Comparison of ENCODE assay signal across 23 cellular contexts in the genomic region with DNA sequence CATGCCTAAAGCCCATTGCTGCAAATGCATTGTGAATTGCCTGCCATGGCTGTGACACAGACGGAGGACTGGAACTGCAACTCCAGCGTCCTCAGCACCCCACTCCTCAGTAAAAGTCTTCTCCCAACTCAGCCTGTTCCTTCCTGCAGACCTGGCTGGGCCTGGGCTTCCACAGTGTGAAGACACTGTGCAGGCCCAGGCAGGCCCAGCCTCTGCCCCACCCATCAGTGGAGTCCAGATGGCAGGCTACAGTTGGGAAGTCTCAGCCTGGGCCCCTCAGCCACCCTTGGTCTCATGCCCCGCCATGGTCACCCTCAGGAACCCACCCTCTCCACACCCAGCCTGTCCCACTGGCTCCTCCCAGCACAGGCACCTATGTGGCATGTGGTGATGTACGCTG. TPM values are rescaled to one million over a fixed set of nuclear protein-coding genes. Genes with fewer than 3 reads are reported as not detected.
A peak's percentile ranks its signal among the peaks of the same experiment; 100 is the strongest.
DNase-seq lines count a peak whose midpoint lies in the region; ATAC-seq, FAIRE-seq and TF ChIP-seq lines count a peak whose summit lies in the region.
"Had no signal": no experiment of that assay in that cellular context is flagged by ENCODE, and none has a peak within 500 bp of the region (broad histone marks: within the 10 kb centered on the region; RNA-seq: fewer than 3 reads in every experiment).

No MANE protein-coding gene starts in this region.

- WGBS in mammary epithelial cell (ENCODE audit: low coverage, missing lambda C conversion rate), result 54% methylated on average over 4 of the region's 4 CpGs
- 23% methylated on average over 4 of the region's 4 CpGs for WGBS in HepG2 (ENCODE audit: low lambda C conversion rate)

- no TSS peak for BruUV-seq in mammary epithelial cell (replicated peaks; lab: Mats Ljungman, UMichigan)
- no TSS peak for BruUV-seq in HepG2 (replicated peaks; lab: Mats Ljungman, UMichigan)

- FAIRE-seq in HepG2 (lab: Jason Lieb, UNC), result no peak
- FAIRE-seq: A204.1, GM12878 had no signal

- ATAC-seq in HepG2, result no peak
- ATAC-seq: GM12878, PC-3 had no signal

- H3K27ac ChIP-seq in mammary epithelial cell (ENCODE audit: insufficient read depth, low read depth, low read length) (no peak overlapping the region), osteoblast (ENCODE audit: low read depth, low read length) (no peak overlapping the region), HepG2 (ENCODE audit: extremely low read length, insufficient read depth, low read length) (no peak overlapping the region)
- H3K27ac ChIP-seq: HL-60, SJCRH30 had no signal

- POLR2A ChIA-PET in HepG2 (lab: Yijun Ruan, JAX), result no interaction called here

- intact Hi-C loops in mammary epithelial cell (cut with micrococcal nuclease) (no loop called here), HepG2 (cut with micrococcal nuclease; ENCODE audit: unreplicated experiment) (no loop called here)

- H4K20me1 ChIP-seq in mammary epithelial cell (ENCODE audit: insufficient read depth, low read length) (no peaks in the 10 kb centered on the region), osteoblast (ENCODE audit: insufficient read depth, low read length) (no peaks in the 10 kb centered on the region), HepG2 (ENCODE audit: insufficient read depth, low read length) (no peaks in the 10 kb centered on the region)

- no peak for TF ChIP-seq CTCF in mammary epithelial cell (conservative IDR thresholded peaks at IDR 0.05 in 1 of 2, IDR thresholded peaks at IDR 0.05 in 1 of 2; ENCODE audit: extremely low read depth in 1 of 2, insufficient read depth in 1 of 2, low read depth in 1 of 2, low read length in 2 of 2)
- TF ChIP-seq CTCF in osteoblast (IDR thresholded peaks at IDR 0.05; ENCODE audit: extremely low read depth, low read depth, low read length), result no peak
- TF ChIP-seq CTCF in HepG2 (CRISPR knock-in tag; IDR thresholded peaks at IDR 0.05), result no peak

- H3K9ac ChIP-seq in mammary epithelial cell (ENCODE audit: insufficient read depth, low read length), result no peak overlapping the region
- no peak overlapping the region for H3K9ac ChIP-seq in HepG2 (ENCODE audit: insufficient read depth, low read depth, low read length)

- in situ Hi-C loops in mammary epithelial cell (cut with MboI; ENCODE audit: low sequenced_read_pairs in 2 of 2), result no loop called here
- in situ Hi-C loops in HepG2 (cut with HindIII; ENCODE audit: extremely low pct_ligation_motif_present, low pct_unique_long_range_greater_than_20kb), result no loop called here

- H3K36me3 ChIP-seq in mammary epithelial cell (ENCODE audit: insufficient read depth, low read length) (no peaks in the 10 kb centered on the region), osteoblast (ENCODE audit: insufficient read depth, low read length) (no peaks in the 10 kb centered on the region), HepG2 (replicated peaks in 1 of 2; ENCODE audit: control insufficient read depth in 1 of 2, insufficient read depth in 2 of 2, low read length in 2 of 2) (no peaks in the 10 kb centered on the region)
- H3K36me3 ChIP-seq: SJCRH30 had no signal

- CTCF ChIA-PET in mammary epithelial cell (lab: Charles Lee; ENCODE audit: low non-redundant PET), result interaction anchor here (0.6 kb wide), 1 partner anchor 255 kb away, joined by 3 read pairs; no protein-coding TSS in a partner anchor
- CTCF ChIA-PET in HepG2 (lab: Yijun Ruan, JAX; ENCODE audit: low intra/inter-chr PET ratio, low total read pairs), result no interaction called here

- H3K4me3 ChIP-seq in mammary epithelial cell (replicated peaks in 1 of 3; ENCODE audit: insufficient read depth in 1 of 3, low read depth in 2 of 3, low read length in 3 of 3), result no peak overlapping the region
- H3K4me3 ChIP-seq in osteoblast (ENCODE audit: insufficient read depth, low read length), result no peak overlapping the region
- H3K4me3 ChIP-seq in HepG2 (replicated peaks in 1 of 3; ENCODE audit: insufficient read depth in 1 of 3, low read depth in 2 of 3, low read length in 3 of 3), result no peak overlapping the region
- H3K4me3 ChIP-seq: GM12878, SJCRH30 had no signal

- H3K4me1 ChIP-seq in mammary epithelial cell (ENCODE audit: insufficient read depth, low read length) (peaks cover 22% of the 10 kb centered on the region), osteoblast (ENCODE audit: insufficient read depth, low read length) (peaks cover 11% of the 10 kb centered on the region), HepG2 (ENCODE audit: insufficient read depth, low read length) (peaks cover 22% of the 10 kb centered on the region)
- H3K4me1 ChIP-seq: SJCRH30 had no signal

- H2AFZ ChIP-seq in mammary epithelial cell (ENCODE audit: low read depth, low read length), result peak overlapping the region; percentile 42
- no peak overlapping the region for H2AFZ ChIP-seq in osteoblast (ENCODE audit: low read length)
- H2AFZ ChIP-seq in HepG2 (ENCODE audit: low read length), result no peak overlapping the region

- H3K79me2 ChIP-seq in mammary epithelial cell (ENCODE audit: insufficient read depth, low read length) (no peaks in the 10 kb centered on the region), osteoblast (ENCODE audit: insufficient read depth, low read length) (no peaks in the 10 kb centered on the region), HepG2 (ENCODE audit: insufficient read depth, low read length) (no peaks in the 10 kb centered on the region)

- H3K9me3 ChIP-seq in mammary epithelial cell (replicated peaks; ENCODE audit: insufficient read depth, low read length) (no peaks in the 10 kb centered on the region), osteoblast (ENCODE audit: low read depth, low read length) (no peaks in the 10 kb centered on the region), HepG2 (ENCODE audit: low read length) (no peaks in the 10 kb centered on the region)
- H3K9me3 ChIP-seq: Caco-2, SJCRH30 had no signal

- peak overlapping the region; percentile 51 for H3K4me2 ChIP-seq in mammary epithelial cell (ENCODE audit: insufficient read depth, low read depth, low read length)
- no peak overlapping the region for H3K4me2 ChIP-seq in osteoblast (ENCODE audit: insufficient read depth, low read length)
- no peak overlapping the region for H3K4me2 ChIP-seq in HepG2 (ENCODE audit: low read depth, low read length)

- TF ChIP-seq RAD21 in HepG2 (CRISPR knock-in tag; IDR thresholded peaks at IDR 0.05), result no peak

- dilution Hi-C loops in mammary epithelial cell (cut with HindIII; ENCODE audit: low sequenced_read_pairs), result no loop called here

- TF ChIP-seq EP300 in HepG2 (IDR thresholded peaks at IDR 0.05; ENCODE audit: low read depth in 2 of 2, low read length in 2 of 2) (no peak), HepG2 (CRISPR knock-in tag; IDR thresholded peaks at IDR 0.05; ENCODE audit: borderline replicate concordance) (no peak)

- DNase-seq in NCI-H526 (lab: John Stamatoyannopoulos, UW) (peak; percentile 17 to 68), NCI-H526 treated with DMSO at 0.1 percent for 48 hours (lab: John Stamatoyannopoulos, UW) (no peak), NCI-H1694 treated with DMSO at 0.1 percent for 48 hours (lab: John Stamatoyannopoulos, UW) (peak; percentile 66), mammary epithelial cell (peak; percentile 54), osteoblast (ENCODE audit: insufficient read length, low spot score, missing footprints) (peak; percentile 29), HepG2 (ENCODE audit: low spot score) (no peak), NCI-H748 (lab: John Stamatoyannopoulos, UW; ENCODE audit: unreplicated experiment) (no peak)
- no peak for DNase-seq in stimulated activated CD4-positive, alpha-beta T cell treated with anti-CD3 and anti-CD28 coated beads, Interleukin-15, amount 100 ng/mL, for 24 hours
- DNase-seq: Caco-2; CD4-positive, alpha-beta T cell; DMS53; EL; NCI-H1105 treated with DMSO at 0.1 percent for 48 hours; NCI-H187 treated with DMSO at 0.1 percent for 48 hours; PC-3; RPMI8226; SJCRH30 had no signal

- no peak for TF ChIP-seq POLR2A in HepG2 (IDR thresholded peaks at IDR 0.05; ENCODE audit: insufficient read depth in 1 of 2, low read depth in 2 of 2, low read length in 2 of 2)

- H3K27me3 ChIP-seq in mammary epithelial cell (ENCODE audit: insufficient read depth, low read length) (no peaks in the 10 kb centered on the region), osteoblast (ENCODE audit: insufficient read depth, low read length) (peaks cover 18% of the 10 kb centered on the region), HepG2 (ENCODE audit: control insufficient read depth in 1 of 2, insufficient read depth in 2 of 2, low read length in 2 of 2) (peaks cover 12 to 61% of the 10 kb centered on the region in 2 experiments; a peak in 4 of 5 replicates)

RNA-seq across cellular contexts. Expression of a gene that starts 22.0 kb away (rescaled TPM):
- total RNA-seq in mammary epithelial cell, result not detected
- not detected for polyA plus RNA-seq in mammary epithelial cell
- polyA minus RNA-seq in mammary epithelial cell, result not detected
- total RNA-seq in osteoblast, result not detected in 2 replicates
- total RNA-seq in HepG2 (2016; rRNA removed; fragmentation: Illumina TruSeq; extraction: Trizol), result not detected in 2 replicates
- total RNA-seq in HepG2 (2016; cell fraction: cytosol; rRNA removed; fragmentation: Illumina TruSeq; extraction: Trizol; ENCODE audit: low read depth), result not detected in 2 replicates
- total RNA-seq in HepG2 (2016; cell fraction: insoluble cytoplasmic fraction; rRNA removed; fragmentation: Illumina TruSeq; extraction: Trizol), result not detected in 2 replicates
- not detected in 2 replicates for total RNA-seq in HepG2 (2016; cell fraction: membrane; rRNA removed; fragmentation: Illumina TruSeq; extraction: Trizol)
- total RNA-seq in HepG2 (2016; cell fraction: nucleus; rRNA removed; fragmentation: Illumina TruSeq; extraction: Trizol), result not detected in 2 replicates
- 0.03 and 0.05 TPM in 2 replicates for polyA plus RNA-seq in HepG2 (2011; rRNA removed)
- polyA plus RNA-seq in HepG2 (2011; cell fraction: cytosol; rRNA removed), result 0.01 and 0.03 TPM in 2 replicates
- polyA plus RNA-seq in HepG2 (2011; cell fraction: nucleus; rRNA removed), result not detected in 2 replicates
- not detected in 2 replicates for polyA plus RNA-seq in HepG2 (2012)
- not detected in 2 replicates for polyA plus RNA-seq in HepG2 (2016; cell fraction: cytosol; fragmentation: Illumina TruSeq; extraction: Trizol; ENCODE audit: low read depth)
- polyA plus RNA-seq in HepG2 (2016; cell fraction: insoluble cytoplasmic fraction; fragmentation: Illumina TruSeq; extraction: Trizol; ENCODE audit: low read depth), result not detected in 2 replicates
- not detected in 2 replicates for polyA plus RNA-seq in HepG2 (2016; cell fraction: membrane; fragmentation: Illumina TruSeq; extraction: Trizol; ENCODE audit: low read depth)
- polyA plus RNA-seq in HepG2 (2016; cell fraction: nucleus; fragmentation: Illumina TruSeq; extraction: Trizol; ENCODE audit: insufficient read depth, low read depth), result not detected in 2 replicates
- not detected in 2 replicates for polyA minus RNA-seq in HepG2 (2011; rRNA and poly(A)+ RNA removed; ENCODE audit: low replicate concordance)
- not detected in 2 replicates for polyA minus RNA-seq in HepG2 (2011; cell fraction: cytosol; rRNA and poly(A)+ RNA removed)
- not detected in 2 replicates for polyA minus RNA-seq in HepG2 (2011; cell fraction: nucleus; rRNA and poly(A)+ RNA removed)
- total RNA-seq: Caco-2; CD4-positive, alpha-beta T cell; GM12878; H4; PC-3; T-helper 1 cell treated with Interleukin-12 subunit alpha and Interleukin-12 subunit beta and Interleukin-4 antibody, amounts not matched to agents 30 ng/mL and 1 ng/mL, for 36 hours had no signal
- polyA plus RNA-seq: BJ had no signal

RNA-seq across cellular contexts. Expression of a gene that starts 41.4 kb away (rescaled TPM):
- total RNA-seq in mammary epithelial cell (10 to 100 TPM; 30.1 to 31.0 TPM), osteoblast (35.7 and 38.7 TPM in 2 replicates), HepG2 (2016; rRNA removed; fragmentation: Illumina TruSeq; extraction: Trizol) (20.4 and 47.5 TPM in 2 replicates)
- polyA plus RNA-seq in mammary epithelial cell (13.2 TPM), HepG2 (2011; rRNA removed) (50.5 and 54.8 TPM in 2 replicates)
- polyA minus RNA-seq in mammary epithelial cell, result 27.0 TPM
- total RNA-seq in HepG2 (2016; cell fraction: cytosol; rRNA removed; fragmentation: Illumina TruSeq; extraction: Trizol; ENCODE audit: low read depth), result 28.8 and 29.9 TPM in 2 replicates
- total RNA-seq in HepG2 (2016; cell fraction: insoluble cytoplasmic fraction; rRNA removed; fragmentation: Illumina TruSeq; extraction: Trizol), result 18.8 and 49.0 TPM in 2 replicates
- total RNA-seq in HepG2 (2016; cell fraction: membrane; rRNA removed; fragmentation: Illumina TruSeq; extraction: Trizol), result 37.8 and 42.0 TPM in 2 replicates
- 64.6 and 79.8 TPM in 2 replicates for total RNA-seq in HepG2 (2016; cell fraction: nucleus; rRNA removed; fragmentation: Illumina TruSeq; extraction: Trizol)
- 23.5 and 24.1 TPM in 2 replicates for polyA plus RNA-seq in HepG2 (2011; cell fraction: cytosol; rRNA removed)
- polyA plus RNA-seq in HepG2 (2011; cell fraction: nucleus; rRNA removed), result 367 and 381 TPM in 2 replicates
- 59.8 and 65.6 TPM in 2 replicates for polyA plus RNA-seq in HepG2 (2012)
- polyA plus RNA-seq in HepG2 (2016; cell fraction: cytosol; fragmentation: Illumina TruSeq; extraction: Trizol; ENCODE audit: low read depth), result 15.6 and 18.9 TPM in 2 replicates
- polyA plus RNA-seq in HepG2 (2016; cell fraction: insoluble cytoplasmic fraction; fragmentation: Illumina TruSeq; extraction: Trizol; ENCODE audit: low read depth), result 17.4 and 22.9 TPM in 2 replicates
- polyA plus RNA-seq in HepG2 (2016; cell fraction: membrane; fragmentation: Illumina TruSeq; extraction: Trizol; ENCODE audit: low read depth), result 25.5 and 30.1 TPM in 2 replicates
- polyA plus RNA-seq in HepG2 (2016; cell fraction: nucleus; fragmentation: Illumina TruSeq; extraction: Trizol; ENCODE audit: insufficient read depth, low read depth), result 170 and 201 TPM in 2 replicates
- polyA minus RNA-seq in HepG2 (2011; rRNA and poly(A)+ RNA removed; ENCODE audit: low replicate concordance), result 46.5 and 77.5 TPM in 2 replicates
- 7.6 and 8.8 TPM in 2 replicates for polyA minus RNA-seq in HepG2 (2011; cell fraction: cytosol; rRNA and poly(A)+ RNA removed)
- polyA minus RNA-seq in HepG2 (2011; cell fraction: nucleus; rRNA and poly(A)+ RNA removed), result 135 and 152 TPM in 2 replicates

Comparison
In these comparisons a context has a peak if more than half of its experiments do, and no peak if none do; other contexts are left out.
1. DNase-seq: peak in NCI-H526 (2 of 2), NCI-H1694 treated with DMSO at 0.1 percent for 48 hours (single experiment), mammary epithelial cell (single experiment) and osteoblast (single experiment); none in NCI-H526 treated with DMSO at 0.1 percent for 48 hours (single experiment), HepG2 (single experiment), NCI-H748 (single experiment) and stimulated activated CD4-positive, alpha-beta T cell treated with anti-CD3 and anti-CD28 coated beads, Interleukin-15, amount 100 ng/mL, for 24 hours (single experiment).